8 cellular contexts compared by ENCODE assay signal in genomic region chr12:24596768-24597388, GRCh38.
DNase-seq lines count a peak whose midpoint lies in the region; ATAC-seq and TF ChIP-seq lines count a peak whose summit lies in the region.

No MANE protein-coding gene starts in this region.

- no peak overlapping the region for H3K4me3 Mint-ChIP-seq in endodermal cell

- WGBS in endodermal cell (ENCODE audit: insufficient coverage in 1 of 2, insufficient read length in 1 of 2), 2 experiments, result 71% methylated on average over 2 of the region's 2 CpGs; no CpG with 5 or more reads in 1 of the 2 experiments

- no peaks in the 10 kb centered on the region for H3K27me3 Mint-ChIP-seq in endodermal cell (ENCODE audit: insufficient read depth)

- DNase-seq in AG09309 (ENCODE audit: low read depth) (no peak), HEK293T (ENCODE audit: extremely low spot score) (peak; percentile 35), NCI-H774 (lab: John Stamatoyannopoulos, UW) (peak; percentile 42), endodermal cell (no peak), osteoblast (ENCODE audit: insufficient read length, low spot score, missing footprints) (no peak)
- DNase-seq in activated CD4-positive, CD25-positive, alpha-beta regulatory T cell (lab: John Stamatoyannopoulos, UW), result no peak
- no peak for DNase-seq in central memory CD4-positive, alpha-beta T cell

- CTCF ChIA-PET in HEK293T (lab: Yijun Ruan, JAX), result interaction anchor here (0.6 kb wide), 1 partner anchor 508 kb away, joined by 3 read pairs; no protein-coding TSS in a partner anchor

- H3K4me2 ChIP-seq in osteoblast (ENCODE audit: insufficient read depth, low read length), result no peak overlapping the region

- POLR2A ChIA-PET in HEK293T (lab: Yijun Ruan, JAX), result no interaction called here

- H3K36me3 ChIP-seq in endodermal cell (ENCODE audit: control insufficient read depth, insufficient read depth, low read length) (no peaks in the 10 kb centered on the region), osteoblast (ENCODE audit: insufficient read depth, low read length) (no peaks in the 10 kb centered on the region)

- no peak overlapping the region for H3K27ac Mint-ChIP-seq in endodermal cell

- H3K4me1 ChIP-seq in endodermal cell (ENCODE audit: control insufficient read depth, insufficient read depth, low read length) (no peaks in the 10 kb centered on the region), osteoblast (ENCODE audit: insufficient read depth, low read length) (peaks cover 9% of the 10 kb centered on the region)

- H3K79me2 ChIP-seq in osteoblast (ENCODE audit: insufficient read depth, low read length), result no peaks in the 10 kb centered on the region

- no peaks in the 10 kb centered on the region for H3K36me3 Mint-ChIP-seq in endodermal cell (ENCODE audit: low read depth)

- H3K9me3 ChIP-seq in endodermal cell (ENCODE audit: control insufficient read depth, low read length) (no peaks in the 10 kb centered on the region), osteoblast (ENCODE audit: low read depth, low read length) (no peaks in the 10 kb centered on the region)

- ATAC-seq in GM19324 (IDR thresholded peaks at IDR 0.05; ENCODE audit: low FRiP score, unreplicated experiment), result no peak

- no peak overlapping the region for H3K27ac ChIP-seq in endodermal cell (ENCODE audit: low read depth, low read length)
- H3K27ac ChIP-seq in osteoblast (ENCODE audit: low read depth, low read length), result no peak overlapping the region

- no peaks in the 10 kb centered on the region for H4K20me1 ChIP-seq in osteoblast (ENCODE audit: insufficient read depth, low read length)

- peaks cover 10% of the 10 kb centered on the region for H3K4me1 Mint-ChIP-seq in endodermal cell

- no peak overlapping the region for H3K9ac ChIP-seq in endodermal cell (ENCODE audit: extremely low read depth, low read length, poor library complexity, severe bottlenecking)

- H2AFZ ChIP-seq in osteoblast (ENCODE audit: low read length), result no peak overlapping the region

- H3K27me3 ChIP-seq in endodermal cell (ENCODE audit: control insufficient read depth, insufficient read depth, low read length, poor library complexity, severe bottlenecking), result no peaks in the 10 kb centered on the region
- peaks cover 15% of the 10 kb centered on the region for H3K27me3 ChIP-seq in osteoblast (ENCODE audit: insufficient read depth, low read length)

- H3K9me3 Mint-ChIP-seq in endodermal cell, result no peaks in the 10 kb centered on the region

- TF ChIP-seq CTCF in AG09309 (IDR thresholded peaks at IDR 0.05; ENCODE audit: control insufficient read depth, insufficient read depth, low read depth, low read length, missing control alignments) (peak; percentile 60), endodermal cell (conservative IDR thresholded peaks at IDR 0.05) (peak; percentile 99), osteoblast (IDR thresholded peaks at IDR 0.05; ENCODE audit: extremely low read depth, low read depth, low read length) (peak; percentile 73)

- H3K4me3 ChIP-seq in AG09309 (ENCODE audit: control insufficient read depth, low read depth, low read length) (no peak overlapping the region), endodermal cell (ENCODE audit: low read length) (no peak overlapping the region), osteoblast (ENCODE audit: insufficient read depth, low read length) (no peak overlapping the region)

TF ChIP-seq in HEK293T, 16 proteins besides CTCF, POLR2A, EP300 and RAD21:
- TF ChIP-seq ARNT (IDR thresholded peaks at IDR 0.05) (no peak), PKNOX1 (IDR thresholded peaks at IDR 0.05) (peak; percentile 21; the same call in 1 of the 2 replicates)

Comparison
In these comparisons a context has a peak if more than half of its experiments do, and no peak if none do; other contexts are left out.
1. DNase-seq: peak in HEK293T (single experiment) and NCI-H774 (single experiment); none in AG09309 (single experiment), endodermal cell (single experiment), osteoblast (single experiment), activated CD4-positive, CD25-positive, alpha-beta regulatory T cell (0 of 4) and central memory CD4-positive, alpha-beta T cell (single experiment).
2. Peak in every context shown above with its lines, with median percentiles within 50 percentile points of each other: CTCF ChIP-seq.